Comparison of ENCODE assay signal across 18 cellular contexts in genomic region chr1:201585099-201585498, GRCh38. TPM values are rescaled to one million over a fixed set of nuclear protein-coding genes. Genes with fewer than 3 reads are reported as not detected.
DNase-seq lines count a peak whose midpoint lies in the region; ATAC-seq and TF ChIP-seq lines count a peak whose summit lies in the region.
"Had no signal": no experiment of that assay in that cellular context is flagged by ENCODE, and none has a peak within 500 bp of the region (broad histone marks: within the 10 kb centered on the region; RNA-seq: fewer than 3 reads in every experiment).

No MANE protein-coding gene starts in this region.

- no peak for TF ChIP-seq POLR2A in Peyer's patch (IDR thresholded peaks at IDR 0.05)

- DNase-seq in EH (ENCODE audit: low read depth): peak; percentile 81
- DNase-seq in Peyer's patch: no peak
- DNase-seq in colonic mucosa: no peak
- no peak for DNase-seq in naive thymus-derived CD4-positive, alpha-beta T cell
- no peak for DNase-seq in NCI-H524 treated with DMSO at 0.1 percent for 48 hours (lab: John Stamatoyannopoulos, UW)
- DNase-seq in HT-29 (ENCODE audit: low spot score): no peak
- no peak for DNase-seq in Ammon's horn (ENCODE audit: low spot score)
- no peak for DNase-seq in NCI-H128 (lab: John Stamatoyannopoulos, UW; ENCODE audit: unreplicated experiment)
- DNase-seq: activated CD8-positive, alpha-beta memory T cell treated with anti-CD3 and anti-CD28 coated beads, Interleukin-2, amount 50 U/mL, for 4 hours; activated naive CD4-positive, alpha-beta T cell treated with anti-CD3 and anti-CD28 coated beads for 36 hours; DMS53; H7; KBM-7; NCI-H146; SW 1271 had no signal

- peak; percentile 22 for ATAC-seq in naive thymus-derived CD4-positive, alpha-beta T cell
- ATAC-seq: activated CD4-positive, CD25-positive, alpha-beta regulatory T cell treated with anti-CD3 and anti-CD28 coated beads, Interleukin-2, amount 50 U/mL, for 24 hours had no signal

- H3K27me3 ChIP-seq in Peyer's patch (no peaks in the 10 kb centered on the region), colonic mucosa (no peaks in the 10 kb centered on the region)
- H3K27me3 ChIP-seq in naive thymus-derived CD4-positive, alpha-beta T cell (ENCODE audit: control insufficient read depth in 2 of 2, insufficient read depth in 2 of 2, low read length in 2 of 2): no peaks in the 10 kb centered on the region

- no peak overlapping the region for H3K9ac ChIP-seq in colonic mucosa (ENCODE audit: low read depth in 2 of 2, low read length in 2 of 2)

- H3K36me3 Mint-ChIP-seq in naive thymus-derived CD4-positive, alpha-beta T cell: no peaks in the 10 kb centered on the region

- peaks cover 0 to 20% (median 0%) of the 10 kb centered on the region in 4 donors for H3K4me1 ChIP-seq in Peyer's patch
- no peaks in the 10 kb centered on the region for H3K4me1 ChIP-seq in colonic mucosa
- no peaks in the 10 kb centered on the region for H3K4me1 ChIP-seq in naive thymus-derived CD4-positive, alpha-beta T cell (ENCODE audit: control insufficient read depth in 2 of 2, insufficient read depth in 2 of 2, low read length in 2 of 2)

- intact Hi-C loops in colonic mucosa (cut with DNase I): no loop called here
- intact Hi-C loops in naive thymus-derived CD4-positive, alpha-beta T cell (cut with micrococcal nuclease): no loop called here

- no peak overlapping the region for H3K27ac Mint-ChIP-seq in naive thymus-derived CD4-positive, alpha-beta T cell
- H3K27ac Mint-ChIP-seq: activated naive CD4-positive, alpha-beta T cell treated with anti-CD3 and anti-CD28 coated beads for 36 hours had no signal

- TF ChIP-seq CTCF in Peyer's patch (IDR thresholded peaks at IDR 0.05) (no peak), colonic mucosa (IDR thresholded peaks at IDR 0.05) (no peak)

- H3K4me3 ChIP-seq in Peyer's patch (no peak overlapping the region), colonic mucosa (no peak overlapping the region)
- H3K4me3 ChIP-seq in naive thymus-derived CD4-positive, alpha-beta T cell (ENCODE audit: low read length): no peak overlapping the region

- H3K27ac ChIP-seq in Peyer's patch (peak overlapping the region in 3 of 4 donors; percentile 38 to 73 (median 64)), colonic mucosa (peak overlapping the region; percentile 36)
- no peak overlapping the region for H3K27ac ChIP-seq in naive thymus-derived CD4-positive, alpha-beta T cell (ENCODE audit: low read depth, low read length)
- H3K27ac ChIP-seq: epithelial cell of prostate had no signal

- H3K36me3 ChIP-seq in Peyer's patch (no peaks in the 10 kb centered on the region), colonic mucosa (no peaks in the 10 kb centered on the region)
- no peaks in the 10 kb centered on the region for H3K36me3 ChIP-seq in naive thymus-derived CD4-positive, alpha-beta T cell (ENCODE audit: control insufficient read depth in 2 of 3, insufficient read depth in 3 of 3, low read length in 3 of 3)

- CTCF ChIA-PET in naive thymus-derived CD4-positive, alpha-beta T cell (lab: Charles Lee): no interaction called here

- POLR2A ChIA-PET in naive thymus-derived CD4-positive, alpha-beta T cell (lab: Charles Lee): no interaction called here

- peaks cover 5 to 24% (median 10%) of the 10 kb centered on the region in 5 donors for H3K27me3 Mint-ChIP-seq in naive thymus-derived CD4-positive, alpha-beta T cell

- no peaks in the 10 kb centered on the region for H3K9me3 Mint-ChIP-seq in naive thymus-derived CD4-positive, alpha-beta T cell
- H3K9me3 Mint-ChIP-seq: activated naive CD4-positive, alpha-beta T cell treated with anti-CD3 and anti-CD28 coated beads for 36 hours; central memory CD8-positive, alpha-beta T cell had no signal

- no peaks in the 10 kb centered on the region for H3K9me3 ChIP-seq in Peyer's patch
- H3K9me3 ChIP-seq in colonic mucosa: no peaks in the 10 kb centered on the region
- H3K9me3 ChIP-seq in naive thymus-derived CD4-positive, alpha-beta T cell (ENCODE audit: control insufficient read depth in 2 of 3, low read length in 3 of 3): no peaks in the 10 kb centered on the region

- H3K4me3 Mint-ChIP-seq in naive thymus-derived CD4-positive, alpha-beta T cell: no peak overlapping the region
- H3K4me3 Mint-ChIP-seq: activated naive CD4-positive, alpha-beta T cell treated with anti-CD3 and anti-CD28 coated beads for 36 hours; central memory CD8-positive, alpha-beta T cell had no signal

- H3K4me1 Mint-ChIP-seq in naive thymus-derived CD4-positive, alpha-beta T cell: no peaks in the 10 kb centered on the region
- H3K4me1 Mint-ChIP-seq: central memory CD8-positive, alpha-beta T cell had no signal

RNA-seq across cellular contexts. Expression of gene NAV1, which starts 46.2 kb away (rescaled TPM):
- total RNA-seq in Peyer's patch (10 to 100 TPM in 3 of 4 donors, 1 to 10 TPM in 1; 6.7 to 47.9 (median 14.9) TPM), colonic mucosa (10 to 100 TPM; 17.9 to 24.1 TPM)
- total RNA-seq in naive thymus-derived CD4-positive, alpha-beta T cell: 10 to 100 TPM in 1 of 5 experiments, 1 to 10 TPM in 4; 2.3 to 10.8 (median 4.4) TPM
- under 1 TPM; 0.18 to 0.91 TPM for polyA plus RNA-seq in naive thymus-derived CD4-positive, alpha-beta T cell
- total RNA-seq in HT-29 (2014; rRNA removed; shearing (Covaris generic)): 0.51 and 0.99 TPM in 2 replicates
